ENCODE assay signal across 1 cellular context in genomic region chr17:49530118-49530517, GRCh38.
TF ChIP-seq lines count a peak whose summit lies in the region.

No MANE protein-coding gene starts in this region.

TF ChIP-seq in HepG2, 621 proteins besides CTCF, POLR2A, EP300 and RAD21 (continued from another document):
- TF ChIP-seq ZMYM4 (CRISPR knock-in tag; IDR thresholded peaks at IDR 0.05) (no peak), FOXA3 (CRISPR knock-in tag; IDR thresholded peaks at IDR 0.05) (peak; percentile 57; the same call in 1 of the 2 replicates), NKX3-1 (CRISPR knock-in tag; IDR thresholded peaks at IDR 0.05) (no peak), FOXP1 (IDR thresholded peaks at IDR 0.05) (no peak), FOXP1 (CRISPR knock-in tag; IDR thresholded peaks at IDR 0.05) (peak; percentile 42; the same call in 1 of the 2 replicates), ZNF512 (CRISPR knock-in tag; IDR thresholded peaks at IDR 0.05) (no peak), PAXIP1 (CRISPR knock-in tag; conservative IDR thresholded peaks at IDR 0.05) (0 out of 2 replicates have a peak, but pooled peaks have one; percentile 26), RARA (CRISPR knock-in tag; IDR thresholded peaks at IDR 0.05) (peak; percentile 20; the same call in 1 of the 2 replicates), ZNF546 (CRISPR knock-in tag; conservative IDR thresholded peaks at IDR 0.05) (no peak), CEBPG (CRISPR knock-in tag; IDR thresholded peaks at IDR 0.05) (peak; percentile 25; the same call in 1 of the 2 replicates), AHDC1 (CRISPR knock-in tag; IDR thresholded peaks at IDR 0.05; ENCODE audit: borderline replicate concordance) (0 out of 2 replicates have a peak, but pooled peaks have one; percentile 40), EEA1 (CRISPR knock-in tag; IDR thresholded peaks at IDR 0.05; ENCODE audit: borderline replicate concordance) (no peak), ZNF292 (CRISPR knock-in tag; IDR thresholded peaks at IDR 0.05; ENCODE audit: borderline replicate concordance, low read depth) (0 out of 2 replicates have a peak, but pooled peaks have one; percentile 23), ELK4 (CRISPR knock-in tag; IDR thresholded peaks at IDR 0.05; ENCODE audit: borderline replicate concordance) (no peak), MTF1 (CRISPR knock-in tag; IDR thresholded peaks at IDR 0.05) (no peak), ZBTB20 (CRISPR knock-in tag; IDR thresholded peaks at IDR 0.05; ENCODE audit: borderline replicate concordance, low read depth) (peak; percentile 44; the same call in 1 of the 2 replicates), KLF15 (CRISPR knock-in tag; IDR thresholded peaks at IDR 0.05; ENCODE audit: borderline replicate concordance) (no peak), ZNF18 (CRISPR knock-in tag; IDR thresholded peaks at IDR 0.05; ENCODE audit: insufficient replicate concordance) (no peak), GATAD2A (CRISPR knock-in tag; IDR thresholded peaks at IDR 0.05) (peak; percentile 39; the same call in 1 of the 2 replicates), ZFX (CRISPR knock-in tag; IDR thresholded peaks at IDR 0.05; ENCODE audit: low read depth) (no peak)
- TF ChIP-seq, protein P1, sequence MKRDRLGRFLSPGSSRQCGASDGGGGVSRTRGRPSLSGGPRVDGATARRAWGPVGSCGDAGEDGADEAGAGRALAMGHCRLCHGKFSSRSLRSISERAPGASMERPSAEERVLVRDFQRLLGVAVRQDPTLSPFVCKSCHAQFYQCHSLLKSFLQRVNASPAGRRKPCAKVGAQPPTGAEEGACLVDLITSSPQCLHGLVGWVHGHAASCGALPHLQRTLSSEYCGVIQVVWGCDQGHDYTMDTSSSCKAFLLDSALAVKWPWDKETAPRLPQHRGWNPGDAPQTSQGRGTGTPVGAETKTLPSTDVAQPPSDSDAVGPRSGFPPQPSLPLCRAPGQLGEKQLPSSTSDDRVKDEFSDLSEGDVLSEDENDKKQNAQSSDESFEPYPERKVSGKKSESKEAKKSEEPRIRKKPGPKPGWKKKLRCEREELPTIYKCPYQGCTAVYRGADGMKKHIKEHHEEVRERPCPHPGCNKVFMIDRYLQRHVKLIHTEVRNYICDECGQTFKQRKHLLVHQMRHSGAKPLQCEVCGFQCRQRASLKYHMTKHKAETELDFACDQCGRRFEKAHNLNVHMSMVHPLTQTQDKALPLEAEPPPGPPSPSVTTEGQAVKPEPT (CRISPR knock-in tag; IDR thresholded peaks at IDR 0.05; ENCODE audit: low read depth): no peak
